1 cellular context compared by ENCODE assay signal in genomic region chr1:207680590-207681388, GRCh38.
TF ChIP-seq lines count a peak whose summit lies in the region.
"Not testable (repeated sequence)": the region's sequence is repeated elsewhere in the genome, so short reads cannot be mapped to it uniquely, and the experiment has no call there.

No MANE protein-coding gene starts in this region.

TF ChIP-seq in K562, 482 proteins besides CTCF, POLR2A, EP300 and RAD21 (continued from another document):
- TF ChIP-seq ZNF639 (CRISPR knock-in tag; conservative IDR thresholded peaks at IDR 0.05 in 1 of 2, IDR thresholded peaks at IDR 0.05 in 1 of 2) (peak in 1 of 2 experiments; percentile 54; a peak in 1 of 4 replicates), CEBPG (CRISPR knock-in tag; IDR thresholded peaks at IDR 0.05) (0 out of 2 replicates have a peak, but pooled peaks have one; percentile 51), CEBPG (tag; conservative IDR thresholded peaks at IDR 0.05 in 1 of 2, IDR thresholded peaks at IDR 0.05 in 1 of 2) (peak; percentile 54 to 92; a peak in 3 of 4 replicates), TBL1XR1 (IDR thresholded peaks at IDR 0.05; ENCODE audit: low read length in 2 of 2) (peak in 1 of 2 experiments; percentile 85; a peak in 2 of 4 replicates), ZBTB2 (IDR thresholded peaks at IDR 0.05) (peak; percentile 55; the same call in 1 of the 2 replicates), E2F8 (IDR thresholded peaks at IDR 0.05; ENCODE audit: low read depth, partially characterized antibody) (peak; percentile 54), CEBPB (tag; IDR thresholded peaks at IDR 0.05) (peak; percentile 91), LEF1 (IDR thresholded peaks at IDR 0.05) (peak; percentile 54), DPF2 (IDR thresholded peaks at IDR 0.05) (peak; percentile 96), SMARCE1 (IDR thresholded peaks at IDR 0.05) (peak; percentile 92), E2F1 (CRISPR knock-in tag; IDR thresholded peaks at IDR 0.05) (peak; percentile 45; the same call in 1 of the 2 replicates), GATAD2B (IDR thresholded peaks at IDR 0.05; ENCODE audit: borderline replicate concordance) (peak; percentile 65; the same call in 1 of the 2 replicates), L3MBTL2 (IDR thresholded peaks at IDR 0.05) (0 out of 2 replicates have a peak, but pooled peaks have one; percentile 14), JUND (IDR thresholded peaks at IDR 0.05; ENCODE audit: borderline replicate concordance, low read depth, low read length) (peak; percentile 92), JUND (tag; IDR thresholded peaks at IDR 0.05; ENCODE audit: borderline replicate concordance, low read depth, low read length) (peak; percentile 84; the same call in 2 of the 3 replicates), ATF7 (IDR thresholded peaks at IDR 0.05) (peak; percentile 75), SMARCA4 (IDR thresholded peaks at IDR 0.05) (peak; percentile 96), TEAD4 (IDR thresholded peaks at IDR 0.05; ENCODE audit: low read length) (peak; percentile 96), MBD2 (IDR thresholded peaks at IDR 0.05; ENCODE audit: borderline replicate concordance, low read depth) (0 out of 2 replicates have a peak, but pooled peaks have one; percentile 26), CBFA2T3 (IDR thresholded peaks at IDR 0.05) (peak; percentile 95), CHAMP1 (IDR thresholded peaks at IDR 0.05) (peak; percentile 86), MTA2 (IDR thresholded peaks at IDR 0.05; ENCODE audit: low read depth) (peak; percentile 81), SOX6 (IDR thresholded peaks at IDR 0.05) (peak; percentile 64; the same call in 1 of the 2 replicates), NCOA1 (IDR thresholded peaks at IDR 0.05; ENCODE audit: low read depth) (peak; percentile 25; the same call in 1 of the 2 replicates), AFF1 (IDR thresholded peaks at IDR 0.05; ENCODE audit: low read depth in 1 of 2, partially characterized antibody in 2 of 2) (peak in 1 of 2 experiments; percentile 29), SMAD4 (CRISPR knock-in tag; conservative IDR thresholded peaks at IDR 0.05) (peak; percentile 75), ZBTB9 (CRISPR knock-in tag; IDR thresholded peaks at IDR 0.05) (0 out of 2 replicates have a peak, but pooled peaks have one; percentile 19), ZEB2 (IDR thresholded peaks at IDR 0.05) (peak; percentile 32; the same call in 1 of the 2 replicates), NCOR1 (IDR thresholded peaks at IDR 0.05) (peak; percentile 83), TEAD2 (tag; IDR thresholded peaks at IDR 0.05) (peak; percentile 80), MYC (IDR thresholded peaks at IDR 0.05; ENCODE audit: low read depth, low read length) (peak; percentile 57; the same call in 1 of the 2 replicates), NBN (IDR thresholded peaks at IDR 0.05; ENCODE audit: low read depth) (peak; percentile 31; the same call in 1 of the 2 replicates), EP400 (IDR thresholded peaks at IDR 0.05) (peak; percentile 64), YY1 (IDR thresholded peaks at IDR 0.05; ENCODE audit: borderline replicate concordance in 1 of 3, control insufficient read depth in 1 of 3, extremely low read depth in 1 of 3, insufficient read depth in 3 of 3, insufficient read length in 1 of 3, insufficient replicate concordance in 2 of 3, low read depth in 1 of 3, low read length in 2 of 3) (peak in 1 of 3 experiments; percentile 48), C11orf30 (IDR thresholded peaks at IDR 0.05; ENCODE audit: low read depth) (peak; percentile 35; the same call in 1 of the 2 replicates), ARID3A (IDR thresholded peaks at IDR 0.05; ENCODE audit: borderline replicate concordance, low read depth, low read length) (peak; percentile 89; the same call in 1 of the 2 replicates), CBX3 (IDR thresholded peaks at IDR 0.05; ENCODE audit: borderline replicate concordance in 1 of 2, low read length in 2 of 2) (peak in 1 of 2 experiments; percentile 62; a peak in 1 of 3 replicates), ZNF311 (CRISPR knock-in tag; IDR thresholded peaks at IDR 0.05) (0 out of 2 replicates have a peak, but pooled peaks have one; percentile 16), ZNF175 (CRISPR knock-in tag; IDR thresholded peaks at IDR 0.05; ENCODE audit: low read depth) (peak; percentile 78; the same call in 1 of the 2 replicates)
- TF ChIP-seq TEAD4 (CRISPR knock-in tag; IDR thresholded peaks at IDR 0.05; ENCODE audit: borderline replicate concordance); MYC (CRISPR knock-in tag; IDR thresholded peaks at IDR 0.05; ENCODE audit: borderline replicate concordance, low read depth): not testable (repeated sequence)
TF ChIP-seq in K562: peak in this region for 90; not testable (repeated sequence) for 392.
